ENCODE assay signal across 13 cellular contexts in genomic region chr7:106704000-106704840, GRCh38. TPM values are rescaled to one million over a fixed set of nuclear protein-coding genes. Genes with fewer than 3 reads are reported as not detected.
A peak's percentile ranks its signal among the peaks of the same experiment; 100 is the strongest.
DNase-seq lines count a peak whose midpoint lies in the region; ATAC-seq and TF ChIP-seq lines count a peak whose summit lies in the region.
"Had no signal": no experiment of that assay in that cellular context is flagged by ENCODE, and none has a peak within 500 bp of the region (broad histone marks: within the 10 kb centered on the region; RNA-seq: fewer than 3 reads in every experiment).

No MANE protein-coding gene starts in this region.

- H3K4me1 Mint-ChIP-seq in activated naive CD4-positive, alpha-beta T cell treated with anti-CD3 and anti-CD28 coated beads, Interleukin-2, amount 50 U/mL, for 24 hours: peaks cover 24% of the 10 kb centered on the region
- H3K4me1 Mint-ChIP-seq in stimulated activated naive CD8-positive, alpha-beta T cell treated with anti-CD3 and anti-CD28 coated beads, Interleukin-15, amount 100 ng/mL, for 72 hours: peaks cover 17% of the 10 kb centered on the region

- H3K9me3 Mint-ChIP-seq in activated naive CD4-positive, alpha-beta T cell treated with anti-CD3 and anti-CD28 coated beads, Interleukin-2, amount 50 U/mL, for 24 hours: no peaks in the 10 kb centered on the region
- no peaks in the 10 kb centered on the region for H3K9me3 Mint-ChIP-seq in stimulated activated naive CD8-positive, alpha-beta T cell treated with anti-CD3 and anti-CD28 coated beads, Interleukin-15, amount 100 ng/mL, for 72 hours

- H2AFZ ChIP-seq in Karpas-422 (ENCODE audit: low read length): no peak overlapping the region

- H3K4me3 Mint-ChIP-seq in activated naive CD4-positive, alpha-beta T cell treated with anti-CD3 and anti-CD28 coated beads, Interleukin-2, amount 50 U/mL, for 24 hours: peak overlapping the region; percentile 2
- H3K4me3 Mint-ChIP-seq in stimulated activated naive CD8-positive, alpha-beta T cell treated with anti-CD3 and anti-CD28 coated beads, Interleukin-15, amount 100 ng/mL, for 72 hours: peak overlapping the region in 1 of 2 donors; percentile 20

- no peak overlapping the region for H3K4me2 ChIP-seq in Karpas-422 (ENCODE audit: low read depth, low read length, poor library complexity, severe bottlenecking)

- H3K79me2 ChIP-seq in Karpas-422 (ENCODE audit: low read length): no peaks in the 10 kb centered on the region

- H3K36me3 Mint-ChIP-seq in activated naive CD4-positive, alpha-beta T cell treated with anti-CD3 and anti-CD28 coated beads, Interleukin-2, amount 50 U/mL, for 24 hours: peaks cover 2% of the 10 kb centered on the region

- no peaks in the 10 kb centered on the region for H3K36me3 ChIP-seq in Karpas-422 (ENCODE audit: insufficient read depth, low read length)
- no peaks in the 10 kb centered on the region for H3K36me3 ChIP-seq in tibial artery
- H3K36me3 ChIP-seq in psoas muscle (ENCODE audit: insufficient read depth in 1 of 2, low read depth in 1 of 2): no peaks in the 10 kb centered on the region
- H3K36me3 ChIP-seq: adrenal gland had no signal

- H4K20me1 ChIP-seq in Karpas-422 (ENCODE audit: insufficient read depth, low read depth, low read length): no peaks in the 10 kb centered on the region

- H3K27me3 Mint-ChIP-seq in activated naive CD4-positive, alpha-beta T cell treated with anti-CD3 and anti-CD28 coated beads, Interleukin-2, amount 50 U/mL, for 24 hours: peaks cover 2% of the 10 kb centered on the region
- H3K27me3 Mint-ChIP-seq in stimulated activated naive CD8-positive, alpha-beta T cell treated with anti-CD3 and anti-CD28 coated beads, Interleukin-15, amount 100 ng/mL, for 72 hours: no peaks in the 10 kb centered on the region

- H3K27me3 ChIP-seq in Karpas-422 (ENCODE audit: low read length): no peaks in the 10 kb centered on the region
- peaks cover 0 to 6% of the 10 kb centered on the region in 2 donors for H3K27me3 ChIP-seq in tibial artery
- H3K27me3 ChIP-seq in psoas muscle (ENCODE audit: insufficient read depth in 3 of 3, low read length in 2 of 3): peaks cover 0 to 3% (median 0%) of the 10 kb centered on the region in 3 donors
- H3K27me3 ChIP-seq: testis had no signal

- no peaks in the 10 kb centered on the region for H3K4me1 ChIP-seq in Karpas-422 (ENCODE audit: low read length)
- no peaks in the 10 kb centered on the region for H3K4me1 ChIP-seq in tibial artery
- no peaks in the 10 kb centered on the region for H3K4me1 ChIP-seq in psoas muscle
- H3K4me1 ChIP-seq: adrenal gland, testis had no signal

- intact Hi-C loops in tibial artery (cut with DNase I; ENCODE audit: low total_unique reads): no loop called here
- intact Hi-C loops in psoas muscle (cut with DNase I): no loop called here

- peak; percentile 48 for ATAC-seq in stimulated activated naive CD8-positive, alpha-beta T cell treated with anti-CD3 and anti-CD28 coated beads, Interleukin-15, amount 100 ng/mL, for 72 hours
- ATAC-seq in psoas muscle: no peak

- WGBS in psoas muscle, 3 donors: 52 to 75% (median 59%) methylated on average over 3 of the region's 3 CpGs

- TF ChIP-seq CTCF in tibial artery (IDR thresholded peaks at IDR 0.05) (no peak), psoas muscle (IDR thresholded peaks at IDR 0.05) (no peak)

- H3K9me2 ChIP-seq in Karpas-422 (replicated peaks; ENCODE audit: insufficient read depth, low read length): no peaks in the 10 kb centered on the region

- H3K4me3 ChIP-seq in Karpas-422 (ENCODE audit: low read length): no peak overlapping the region
- H3K4me3 ChIP-seq in tibial artery: no peak overlapping the region
- H3K4me3 ChIP-seq in psoas muscle: no peak overlapping the region
- H3K4me3 ChIP-seq: adrenal gland, lung, testis had no signal

- no peak for DNase-seq in activated naive CD4-positive, alpha-beta T cell (lab: John Stamatoyannopoulos, UW)
- DNase-seq in Karpas-422 (peak; percentile 40), dedifferentiated amniotic fluid mesenchymal stem cell (ENCODE audit: extremely low spot score) (peak; percentile 12), anterior cingulate cortex (lab: John Stamatoyannopoulos, UW) (no peak), tibial artery (no peak), psoas muscle (no peak)
- no peak for DNase-seq in stimulated activated naive CD8-positive, alpha-beta T cell treated with anti-CD3 and anti-CD28 coated beads, Interleukin-15, amount 100 ng/mL, for 72 hours
- DNase-seq: activated CD4-positive, CD25-positive, alpha-beta regulatory T cell treated with anti-CD3 and anti-CD28 coated beads, Interleukin-2, amount 50 U/mL, for 72 hours; adrenal gland; posterior cingulate gyrus; testis had no signal

- H3K9me3 ChIP-seq in Karpas-422 (ENCODE audit: low read length): no peaks in the 10 kb centered on the region
- peaks cover 0 to 5% (median 0%) of the 10 kb centered on the region in 3 donors for H3K9me3 ChIP-seq in tibial artery
- no peaks in the 10 kb centered on the region for H3K9me3 ChIP-seq in psoas muscle
- H3K9me3 ChIP-seq: adrenal gland, testis had no signal

- H3K27ac Mint-ChIP-seq in activated naive CD4-positive, alpha-beta T cell treated with anti-CD3 and anti-CD28 coated beads, Interleukin-2, amount 50 U/mL, for 24 hours: peak overlapping the region; percentile 48
- H3K27ac Mint-ChIP-seq in stimulated activated naive CD8-positive, alpha-beta T cell treated with anti-CD3 and anti-CD28 coated beads, Interleukin-15, amount 100 ng/mL, for 72 hours: peak overlapping the region in 1 of 2 donors; percentile 70

- H3K9ac ChIP-seq in Karpas-422 (ENCODE audit: low read length): no peak overlapping the region

- no peak overlapping the region for H3K27ac ChIP-seq in Karpas-422 (ENCODE audit: low read length)
- H3K27ac ChIP-seq in tibial artery: no peak overlapping the region
- H3K27ac ChIP-seq in psoas muscle: no peak overlapping the region
- H3K27ac ChIP-seq: adrenal gland, testis had no signal

RNA-seq across cellular contexts. Expression of gene CCDC71L, which starts 43.3 kb away (rescaled TPM):
- total RNA-seq in Karpas-422 (2014; rRNA removed; shearing (Covaris generic); ENCODE audit: low replicate concordance): 18.7 and 31.0 TPM in 2 replicates
- 10 to 100 TPM in 1 of 4 donors, 1 to 10 TPM in 3; 4.2 to 12.4 (median 6.8) TPM for total RNA-seq in psoas muscle
- 1 to 10 TPM; 2.8 to 7.9 (median 4.5) TPM for polyA plus RNA-seq in psoas muscle

Comparison
In these comparisons a context has a peak if more than half of its experiments do, and no peak if none do; other contexts are left out.
1. DNase-seq: peak in Karpas-422 (single experiment) and dedifferentiated amniotic fluid mesenchymal stem cell (single experiment); none in activated naive CD4-positive, alpha-beta T cell (0 of 4), stimulated activated naive CD8-positive, alpha-beta T cell treated with anti-CD3 and anti-CD28 coated beads, Interleukin-15, amount 100 ng/mL, for 72 hours (0 of 2), anterior cingulate cortex (0 of 58), tibial artery (0 of 2) and psoas muscle (0 of 2).